In genomic region chr16:29676989-29677388, GRCh38 we compare ENCODE assay signal across 1 cellular context.
TF ChIP-seq lines count a peak whose summit lies in the region.

No MANE protein-coding gene starts in this region.

TF ChIP-seq in H1, 55 proteins besides CTCF, POLR2A, EP300 and RAD21 (continued from another document):
- TF ChIP-seq SIN3A (conservative IDR thresholded peaks at IDR 0.05 in 1 of 2, IDR thresholded peaks at IDR 0.05 in 1 of 2; ENCODE audit: low read depth in 1 of 2, low read length in 2 of 2) (no peak), MAX (IDR thresholded peaks at IDR 0.05) (no peak), POLR2AphosphoS5 (IDR thresholded peaks at IDR 0.05; ENCODE audit: low read depth, low read length) (no peak), HDAC2 (IDR thresholded peaks at IDR 0.05; ENCODE audit: borderline replicate concordance in 1 of 2, low read depth in 2 of 2, low read length in 2 of 2) (no peak), GABPA (IDR thresholded peaks at IDR 0.05; ENCODE audit: borderline replicate concordance, insufficient read depth, low read length) (no peak), CBX8 (IDR thresholded peaks at IDR 0.05; ENCODE audit: borderline replicate concordance, low read depth, low read length) (no peak), CREB1 (IDR thresholded peaks at IDR 0.05) (no peak), SAP30 (IDR thresholded peaks at IDR 0.05; ENCODE audit: insufficient read depth, insufficient replicate concordance, low read length) (no peak), TEAD4 (IDR thresholded peaks at IDR 0.05; ENCODE audit: low read depth, low read length) (no peak)
